Comparison of ENCODE assay signal across 2 cellular contexts in the genomic region with DNA sequence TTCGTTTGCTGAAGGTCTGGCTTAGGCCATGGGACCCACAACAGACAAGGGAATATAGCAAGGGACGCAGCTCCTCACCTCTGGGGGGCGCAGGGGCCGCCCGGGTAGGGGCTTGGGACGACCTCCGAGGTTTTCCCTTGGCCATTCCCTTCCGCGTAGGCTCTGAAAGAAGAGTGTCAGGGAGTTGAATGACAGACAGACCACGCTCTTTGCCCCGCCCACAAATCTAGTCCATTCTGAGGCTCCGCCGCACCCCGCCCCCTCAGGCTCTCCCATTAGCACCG.
TF ChIP-seq lines count a peak whose summit lies in the region.

No MANE protein-coding gene starts in this region.

TF ChIP-seq in HEK293, 187 proteins besides CTCF, POLR2A, EP300 and RAD21 (continued from another document):
- TF ChIP-seq KLF16 (tag by site-specific recombination; IDR thresholded peaks at IDR 0.05) = no peak
- no peak for TF ChIP-seq HOXD13 (CRISPR knock-in tag; IDR thresholded peaks at IDR 0.05; ENCODE audit: borderline replicate concordance)
- TF ChIP-seq, protein P1, sequence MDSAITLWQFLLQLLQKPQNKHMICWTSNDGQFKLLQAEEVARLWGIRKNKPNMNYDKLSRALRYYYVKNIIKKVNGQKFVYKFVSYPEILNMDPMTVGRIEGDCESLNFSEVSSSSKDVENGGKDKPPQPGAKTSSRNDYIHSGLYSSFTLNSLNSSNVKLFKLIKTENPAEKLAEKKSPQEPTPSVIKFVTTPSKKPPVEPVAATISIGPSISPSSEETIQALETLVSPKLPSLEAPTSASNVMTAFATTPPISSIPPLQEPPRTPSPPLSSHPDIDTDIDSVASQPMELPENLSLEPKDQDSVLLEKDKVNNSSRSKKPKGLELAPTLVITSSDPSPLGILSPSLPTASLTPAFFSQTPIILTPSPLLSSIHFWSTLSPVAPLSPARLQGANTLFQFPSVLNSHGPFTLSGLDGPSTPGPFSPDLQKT (IDR thresholded peaks at IDR 0.05; ENCODE audit: borderline replicate concordance, low read depth, low read length) = no peak
- TF ChIP-seq, protein P2, sequence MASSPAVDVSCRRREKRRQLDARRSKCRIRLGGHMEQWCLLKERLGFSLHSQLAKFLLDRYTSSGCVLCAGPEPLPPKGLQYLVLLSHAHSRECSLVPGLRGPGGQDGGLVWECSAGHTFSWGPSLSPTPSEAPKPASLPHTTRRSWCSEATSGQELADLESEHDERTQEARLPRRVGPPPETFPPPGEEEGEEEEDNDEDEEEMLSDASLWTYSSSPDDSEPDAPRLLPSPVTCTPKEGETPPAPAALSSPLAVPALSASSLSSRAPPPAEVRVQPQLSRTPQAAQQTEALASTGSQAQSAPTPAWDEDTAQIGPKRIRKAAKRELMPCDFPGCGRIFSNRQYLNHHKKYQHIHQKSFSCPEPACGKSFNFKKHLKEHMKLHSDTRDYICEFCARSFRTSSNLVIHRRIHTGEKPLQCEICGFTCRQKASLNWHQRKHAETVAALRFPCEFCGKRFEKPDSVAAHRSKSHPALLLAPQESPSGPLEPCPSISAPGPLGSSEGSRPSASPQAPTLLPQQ (tag by site-specific recombination; IDR thresholded peaks at IDR 0.05) = peak; percentile 65; the same call in 1 of the 2 replicates
TF ChIP-seq in HEK293: peak in this region for 7.

TF ChIP-seq in K562, 482 proteins besides CTCF, POLR2A, EP300 and RAD21 (continued from another document):
- TF ChIP-seq, protein P3, sequence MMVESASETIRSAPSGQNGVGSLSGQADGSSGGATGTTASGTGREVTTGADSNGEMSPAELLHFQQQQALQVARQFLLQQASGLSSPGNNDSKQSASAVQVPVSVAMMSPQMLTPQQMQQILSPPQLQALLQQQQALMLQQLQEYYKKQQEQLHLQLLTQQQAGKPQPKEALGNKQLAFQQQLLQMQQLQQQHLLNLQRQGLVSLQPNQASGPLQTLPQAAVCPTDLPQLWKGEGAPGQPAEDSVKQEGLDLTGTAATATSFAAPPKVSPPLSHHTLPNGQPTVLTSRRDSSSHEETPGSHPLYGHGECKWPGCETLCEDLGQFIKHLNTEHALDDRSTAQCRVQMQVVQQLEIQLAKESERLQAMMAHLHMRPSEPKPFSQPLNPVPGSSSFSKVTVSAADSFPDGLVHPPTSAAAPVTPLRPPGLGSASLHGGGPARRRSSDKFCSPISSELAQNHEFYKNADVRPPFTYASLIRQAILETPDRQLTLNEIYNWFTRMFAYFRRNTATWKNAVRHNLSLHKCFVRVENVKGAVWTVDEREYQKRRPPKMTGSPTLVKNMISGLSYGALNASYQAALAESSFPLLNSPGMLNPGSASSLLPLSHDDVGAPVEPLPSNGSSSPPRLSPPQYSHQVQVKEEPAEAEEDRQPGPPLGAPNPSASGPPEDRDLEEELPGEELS (CRISPR knock-in tag; IDR thresholded peaks at IDR 0.05; ENCODE audit: borderline replicate concordance) = no peak
- TF ChIP-seq NCOA1 (IDR thresholded peaks at IDR 0.05; ENCODE audit: low read depth) = no peak
- no peak; the same call in 1 of the 2 replicates for TF ChIP-seq NFIC (IDR thresholded peaks at IDR 0.05)
- TF ChIP-seq, protein P4, sequence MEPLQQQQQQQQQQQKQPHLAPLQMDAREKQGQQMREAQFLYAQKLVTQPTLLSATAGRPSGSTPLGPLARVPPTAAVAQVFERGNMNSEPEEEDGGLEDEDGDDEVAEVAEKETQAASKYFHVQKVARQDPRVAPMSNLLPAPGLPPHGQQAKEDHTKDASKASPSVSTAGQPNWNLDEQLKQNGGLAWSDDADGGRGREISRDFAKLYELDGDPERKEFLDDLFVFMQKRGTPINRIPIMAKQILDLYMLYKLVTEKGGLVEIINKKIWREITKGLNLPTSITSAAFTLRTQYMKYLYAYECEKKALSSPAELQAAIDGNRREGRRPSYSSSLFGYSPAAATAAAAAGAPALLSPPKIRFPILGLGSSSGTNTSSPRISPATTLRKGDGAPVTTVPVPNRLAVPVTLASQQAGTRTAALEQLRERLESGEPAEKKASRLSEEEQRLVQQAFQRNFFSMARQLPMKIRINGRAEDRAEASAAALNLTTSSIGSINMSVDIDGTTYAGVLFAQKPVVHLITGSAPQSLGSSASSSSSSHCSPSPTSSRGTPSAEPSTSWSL (CRISPR knock-in tag; IDR thresholded peaks at IDR 0.05; ENCODE audit: borderline replicate concordance) = no peak
- TF ChIP-seq ZNF140 (CRISPR knock-in tag; IDR thresholded peaks at IDR 0.05) = no peak
- TF ChIP-seq FOXJ2 (tag; IDR thresholded peaks at IDR 0.05) = no peak
- no peak for TF ChIP-seq TCF7L2 (IDR thresholded peaks at IDR 0.05; ENCODE audit: low read depth, low read length)
- no peak for TF ChIP-seq ZC3H8 (IDR thresholded peaks at IDR 0.05)
- TF ChIP-seq EZH2 (IDR thresholded peaks at IDR 0.05; ENCODE audit: borderline replicate concordance, low read depth, low read length) = no peak
- TF ChIP-seq, protein P5, sequence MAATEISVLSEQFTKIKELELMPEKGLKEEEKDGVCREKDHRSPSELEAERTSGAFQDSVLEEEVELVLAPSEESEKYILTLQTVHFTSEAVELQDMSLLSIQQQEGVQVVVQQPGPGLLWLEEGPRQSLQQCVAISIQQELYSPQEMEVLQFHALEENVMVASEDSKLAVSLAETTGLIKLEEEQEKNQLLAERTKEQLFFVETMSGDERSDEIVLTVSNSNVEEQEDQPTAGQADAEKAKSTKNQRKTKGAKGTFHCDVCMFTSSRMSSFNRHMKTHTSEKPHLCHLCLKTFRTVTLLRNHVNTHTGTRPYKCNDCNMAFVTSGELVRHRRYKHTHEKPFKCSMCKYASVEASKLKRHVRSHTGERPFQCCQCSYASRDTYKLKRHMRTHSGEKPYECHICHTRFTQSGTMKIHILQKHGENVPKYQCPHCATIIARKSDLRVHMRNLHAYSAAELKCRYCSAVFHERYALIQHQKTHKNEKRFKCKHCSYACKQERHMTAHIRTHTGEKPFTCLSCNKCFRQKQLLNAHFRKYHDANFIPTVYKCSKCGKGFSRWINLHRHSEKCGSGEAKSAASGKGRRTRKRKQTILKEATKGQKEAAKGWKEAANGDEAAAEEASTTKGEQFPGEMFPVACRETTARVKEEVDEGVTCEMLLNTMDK (IDR thresholded peaks at IDR 0.05; ENCODE audit: borderline replicate concordance, insufficient read depth, low read depth, low read length, poor library complexity, severe bottlenecking) = peak; percentile 27
- TF ChIP-seq ARID2 (IDR thresholded peaks at IDR 0.05) = no peak
- no peak for TF ChIP-seq SIN3A (IDR thresholded peaks at IDR 0.05; ENCODE audit: borderline replicate concordance in 2 of 2, control insufficient read depth in 1 of 2, low read depth in 2 of 2, low read length in 2 of 2)
- peak; percentile 85 for TF ChIP-seq MEIS2 (IDR thresholded peaks at IDR 0.05; ENCODE audit: partially characterized antibody)
- no peak for TF ChIP-seq ZNF253 (CRISPR knock-in tag; conservative IDR thresholded peaks at IDR 0.05)
- peak; percentile 12; the same call in 1 of the 2 replicates for TF ChIP-seq CREM (IDR thresholded peaks at IDR 0.05; ENCODE audit: low read depth)
- TF ChIP-seq, protein P6, sequence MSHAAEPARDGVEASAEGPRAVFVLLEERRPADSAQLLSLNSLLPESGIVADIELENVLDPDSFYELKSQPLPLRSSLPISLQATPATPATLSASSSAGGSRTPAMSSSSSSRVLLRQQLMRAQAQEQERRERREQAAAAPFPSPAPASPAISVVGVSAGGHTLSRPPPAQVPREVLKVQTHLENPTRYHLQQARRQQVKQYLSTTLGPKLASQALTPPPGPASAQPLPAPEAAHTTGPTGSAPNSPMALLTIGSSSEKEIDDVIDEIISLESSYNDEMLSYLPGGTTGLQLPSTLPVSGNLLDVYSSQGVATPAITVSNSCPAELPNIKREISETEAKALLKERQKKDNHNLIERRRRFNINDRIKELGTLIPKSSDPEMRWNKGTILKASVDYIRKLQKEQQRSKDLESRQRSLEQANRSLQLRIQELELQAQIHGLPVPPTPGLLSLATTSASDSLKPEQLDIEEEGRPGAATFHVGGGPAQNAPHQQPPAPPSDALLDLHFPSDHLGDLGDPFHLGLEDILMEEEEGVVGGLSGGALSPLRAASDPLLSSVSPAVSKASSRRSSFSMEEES (CRISPR knock-in tag; IDR thresholded peaks at IDR 0.05) = no peak
- TF ChIP-seq FOS (IDR thresholded peaks at IDR 0.05; ENCODE audit: extremely low read depth, insufficient read length) = no peak
- no peak for TF ChIP-seq MEF2A (IDR thresholded peaks at IDR 0.05; ENCODE audit: control insufficient read depth, low read depth, low read length)
- TF ChIP-seq LCOR (CRISPR knock-in tag; IDR thresholded peaks at IDR 0.05) = 0 out of 2 replicates have a peak, but pooled peaks have one; percentile 47
- no peak for TF ChIP-seq CBX5 (IDR thresholded peaks at IDR 0.05; ENCODE audit: borderline replicate concordance, low read depth)
- TF ChIP-seq, protein P7, sequence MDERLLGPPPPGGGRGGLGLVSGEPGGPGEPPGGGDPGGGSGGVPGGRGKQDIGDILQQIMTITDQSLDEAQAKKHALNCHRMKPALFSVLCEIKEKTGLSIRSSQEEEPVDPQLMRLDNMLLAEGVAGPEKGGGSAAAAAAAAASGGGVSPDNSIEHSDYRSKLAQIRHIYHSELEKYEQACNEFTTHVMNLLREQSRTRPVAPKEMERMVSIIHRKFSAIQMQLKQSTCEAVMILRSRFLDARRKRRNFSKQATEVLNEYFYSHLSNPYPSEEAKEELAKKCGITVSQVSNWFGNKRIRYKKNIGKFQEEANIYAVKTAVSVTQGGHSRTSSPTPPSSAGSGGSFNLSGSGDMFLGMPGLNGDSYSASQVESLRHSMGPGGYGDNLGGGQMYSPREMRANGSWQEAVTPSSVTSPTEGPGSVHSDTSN (CRISPR knock-in tag; IDR thresholded peaks at IDR 0.05; ENCODE audit: low read depth) = peak; percentile 72
- TF ChIP-seq, protein P7 (tag; conservative IDR thresholded peaks at IDR 0.05; ENCODE audit: low read depth) = peak; percentile 92
- TF ChIP-seq, protein P8, sequence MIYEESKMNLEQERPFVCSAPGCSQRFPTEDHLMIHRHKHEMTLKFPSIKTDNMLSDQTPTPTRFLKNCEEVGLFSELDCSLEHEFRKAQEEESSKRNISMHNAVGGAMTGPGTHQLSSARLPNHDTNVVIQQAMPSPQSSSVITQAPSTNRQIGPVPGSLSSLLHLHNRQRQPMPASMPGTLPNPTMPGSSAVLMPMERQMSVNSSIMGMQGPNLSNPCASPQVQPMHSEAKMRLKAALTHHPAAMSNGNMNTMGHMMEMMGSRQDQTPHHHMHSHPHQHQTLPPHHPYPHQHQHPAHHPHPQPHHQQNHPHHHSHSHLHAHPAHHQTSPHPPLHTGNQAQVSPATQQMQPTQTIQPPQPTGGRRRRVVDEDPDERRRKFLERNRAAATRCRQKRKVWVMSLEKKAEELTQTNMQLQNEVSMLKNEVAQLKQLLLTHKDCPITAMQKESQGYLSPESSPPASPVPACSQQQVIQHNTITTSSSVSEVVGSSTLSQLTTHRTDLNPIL (CRISPR knock-in tag; IDR thresholded peaks at IDR 0.05) = no peak
- no peak for TF ChIP-seq GATAD2B (IDR thresholded peaks at IDR 0.05; ENCODE audit: borderline replicate concordance)
- peak; percentile 22 for TF ChIP-seq CXXC5 (CRISPR knock-in tag; IDR thresholded peaks at IDR 0.05)
- TF ChIP-seq, protein P9, sequence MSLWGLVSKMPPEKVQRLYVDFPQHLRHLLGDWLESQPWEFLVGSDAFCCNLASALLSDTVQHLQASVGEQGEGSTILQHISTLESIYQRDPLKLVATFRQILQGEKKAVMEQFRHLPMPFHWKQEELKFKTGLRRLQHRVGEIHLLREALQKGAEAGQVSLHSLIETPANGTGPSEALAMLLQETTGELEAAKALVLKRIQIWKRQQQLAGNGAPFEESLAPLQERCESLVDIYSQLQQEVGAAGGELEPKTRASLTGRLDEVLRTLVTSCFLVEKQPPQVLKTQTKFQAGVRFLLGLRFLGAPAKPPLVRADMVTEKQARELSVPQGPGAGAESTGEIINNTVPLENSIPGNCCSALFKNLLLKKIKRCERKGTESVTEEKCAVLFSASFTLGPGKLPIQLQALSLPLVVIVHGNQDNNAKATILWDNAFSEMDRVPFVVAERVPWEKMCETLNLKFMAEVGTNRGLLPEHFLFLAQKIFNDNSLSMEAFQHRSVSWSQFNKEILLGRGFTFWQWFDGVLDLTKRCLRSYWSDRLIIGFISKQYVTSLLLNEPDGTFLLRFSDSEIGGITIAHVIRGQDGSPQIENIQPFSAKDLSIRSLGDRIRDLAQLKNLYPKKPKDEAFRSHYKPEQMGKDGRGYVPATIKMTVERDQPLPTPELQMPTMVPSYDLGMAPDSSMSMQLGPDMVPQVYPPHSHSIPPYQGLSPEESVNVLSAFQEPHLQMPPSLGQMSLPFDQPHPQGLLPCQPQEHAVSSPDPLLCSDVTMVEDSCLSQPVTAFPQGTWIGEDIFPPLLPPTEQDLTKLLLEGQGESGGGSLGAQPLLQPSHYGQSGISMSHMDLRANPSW (CRISPR knock-in tag; IDR thresholded peaks at IDR 0.05) = 0 out of 2 replicates have a peak, but pooled peaks have one; percentile 21
- TF ChIP-seq RCOR1 (IDR thresholded peaks at IDR 0.05; ENCODE audit: borderline replicate concordance in 1 of 2, low read depth in 2 of 2, low read length in 2 of 2) = peak in 1 of 2 experiments; percentile 9; a peak in 1 of 4 replicates
- TF ChIP-seq NRF1 (conservative IDR thresholded peaks at IDR 0.05 in 1 of 2, IDR thresholded peaks at IDR 0.05 in 1 of 2) = peak in 1 of 2 experiments; percentile 60; a peak in 3 of 4 replicates
- TF ChIP-seq, protein P10, sequence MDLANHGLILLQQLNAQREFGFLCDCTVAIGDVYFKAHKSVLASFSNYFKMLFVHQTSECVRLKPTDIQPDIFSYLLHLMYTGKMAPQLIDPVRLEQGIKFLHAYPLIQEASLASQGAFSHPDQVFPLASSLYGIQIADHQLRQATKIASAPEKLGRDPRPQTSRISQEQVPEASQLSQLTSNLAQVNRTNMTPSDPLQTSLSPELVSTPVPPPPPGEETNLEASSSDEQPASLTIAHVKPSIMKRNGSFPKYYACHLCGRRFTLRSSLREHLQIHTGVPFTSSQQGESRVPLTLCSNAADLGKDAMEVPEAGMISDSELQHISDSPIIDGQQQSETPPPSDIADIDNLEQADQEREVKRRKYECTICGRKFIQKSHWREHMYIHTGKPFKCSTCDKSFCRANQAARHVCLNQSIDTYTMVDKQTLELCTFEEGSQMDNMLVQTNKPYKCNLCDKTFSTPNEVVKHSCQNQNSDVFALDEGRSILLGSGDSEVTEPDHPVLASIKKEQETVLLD (IDR thresholded peaks at IDR 0.05) = no peak
- TF ChIP-seq NCOA6 (IDR thresholded peaks at IDR 0.05) = no peak
- no peak for TF ChIP-seq ZNF717 (CRISPR knock-in tag; IDR thresholded peaks at IDR 0.05)
